10 cellular contexts compared by ENCODE assay signal in the genomic region with DNA sequence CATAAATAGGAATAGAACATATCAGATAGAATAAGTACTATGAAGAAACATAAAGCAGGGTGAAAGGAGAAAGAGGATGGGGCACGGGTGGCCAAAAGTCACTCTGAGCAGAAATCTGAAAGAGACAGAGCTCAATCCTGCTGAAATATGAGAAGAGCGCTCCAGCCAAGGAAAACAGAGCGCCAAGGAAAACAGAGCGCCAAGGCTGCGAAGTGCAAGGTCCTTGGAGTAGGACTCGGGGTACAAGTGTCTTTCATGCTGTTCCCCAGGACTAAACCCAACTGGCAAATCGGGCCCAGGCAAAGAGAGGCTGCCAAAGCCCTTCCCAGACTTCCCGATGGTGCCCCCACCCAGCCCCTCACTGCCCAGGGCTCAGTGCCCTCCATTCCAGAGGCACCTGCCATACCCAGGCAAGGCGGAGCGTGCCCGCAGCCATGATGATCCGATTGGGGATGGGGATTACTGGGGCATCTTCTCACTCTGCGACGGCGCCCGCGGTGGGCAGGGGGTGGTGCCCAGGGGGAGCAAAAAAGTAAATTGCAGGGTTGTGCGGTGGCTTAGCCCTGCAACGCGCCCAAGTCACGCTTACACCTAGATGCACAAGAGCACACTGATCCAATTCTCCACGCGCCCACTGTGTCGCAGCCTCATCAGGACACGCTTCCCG. TPM values are rescaled to one million over a fixed set of nuclear protein-coding genes. Genes with fewer than 3 reads are reported as not detected.
DNase-seq lines count a peak whose midpoint lies in the region; ATAC-seq, FAIRE-seq and TF ChIP-seq lines count a peak whose summit lies in the region.
"Had no signal": no experiment of that assay in that cellular context is flagged by ENCODE, and none has a peak within 500 bp of the region (broad histone marks: within the 10 kb centered on the region; RNA-seq: fewer than 3 reads in every experiment).

No MANE protein-coding gene starts in this region.

- POLR2A ChIA-PET in T-cell (lab: Charles Lee) = no interaction called here

- TF ChIP-seq CTCF in Calu3 (IDR thresholded peaks at IDR 0.05; ENCODE audit: unreplicated experiment) = no peak
- no peak for TF ChIP-seq CTCF in fibroblast of mammary gland (conservative IDR thresholded peaks at IDR 0.05; ENCODE audit: control insufficient read depth, insufficient read depth, low read depth, low read length)

- H3K9me3 Mint-ChIP-seq in Calu3 (ENCODE audit: low read depth, unreplicated experiment) (no peaks in the 10 kb centered on the region), T-cell (no peaks in the 10 kb centered on the region)

- no peak for FAIRE-seq in GM19239 (lab: Jason Lieb, UNC)
- FAIRE-seq: pancreas had no signal

- ATAC-seq in T-cell (replicated peaks in 1 of 4) (no peak), HG02970 (IDR thresholded peaks at IDR 0.05; ENCODE audit: low FRiP score, unreplicated experiment) (no peak)
- ATAC-seq: activated CD4-positive, alpha-beta T cell treated with anti-CD3 and anti-CD28 coated beads for 36 hours had no signal

- peak overlapping the region; percentile 12 for H3K4me3 Mint-ChIP-seq in Calu3 (ENCODE audit: low read depth, unreplicated experiment)
- peak overlapping the region; percentile 51 to 80 (median 72) for H3K4me3 Mint-ChIP-seq in T-cell
- H3K4me3 Mint-ChIP-seq: activated CD4-positive, alpha-beta T cell treated with anti-CD3 and anti-CD28 coated beads for 36 hours had no signal

- H3K27ac Mint-ChIP-seq in Calu3 (ENCODE audit: unreplicated experiment) (no peak overlapping the region), T-cell (no peak overlapping the region)
- H3K27ac Mint-ChIP-seq: activated CD4-positive, alpha-beta T cell treated with anti-CD3 and anti-CD28 coated beads for 36 hours had no signal

- CTCF ChIA-PET in Calu3 (lab: Charles Lee) (interaction anchor here (0.5 to 1.7 kb wide), 2 partner anchors 117 to 156 kb away, joined by 5 to 6 read pairs; partner anchors contain the start of genes ISCA2 and NPC2), T-cell (lab: Charles Lee) (interaction anchor here (0.7 to 1.9 kb wide), 6 partner anchors 8 to 194 kb away, joined by 3 to 39 read pairs (median 11); partner anchors contain the start of gene YLPM1 (in 1 of the 2))

- H3K27me3 Mint-ChIP-seq in Calu3 (ENCODE audit: unreplicated experiment) (no peaks in the 10 kb centered on the region), T-cell (peaks cover 0 to 2% of the 10 kb centered on the region in 2 donors)

- peak overlapping the region; percentile 64 for H3K4me3 ChIP-seq in fibroblast of mammary gland (ENCODE audit: control insufficient read depth, low read depth, low read length)
- H3K4me3 ChIP-seq in skeletal muscle cell (ENCODE audit: low read depth, low read length) = peak overlapping the region; percentile 64
- H3K4me3 ChIP-seq in H7 (ENCODE audit: insufficient read depth, low read depth, low read length) = no peak overlapping the region

- H3K27me3 ChIP-seq in H7 (ENCODE audit: control insufficient read depth, insufficient read depth, low read length) = peaks cover 34% of the 10 kb centered on the region
- H3K27me3 ChIP-seq: pancreas had no signal

- DNase-seq in Calu3 (no peak), T-cell (no peak), fibroblast of mammary gland (ENCODE audit: low read depth) (no peak), skeletal muscle cell (ENCODE audit: low read depth) (no peak), H7 (no peak), GM19239 (ENCODE audit: insufficient read length, low spot score) (no peak)
- DNase-seq: activated CD4-positive, alpha-beta T cell treated with anti-CD3 and anti-CD28 coated beads for 36 hours; NCI-H1436 had no signal

- H3K36me3 Mint-ChIP-seq in Calu3 (ENCODE audit: insufficient read depth, unreplicated experiment) (peaks cover 13% of the 10 kb centered on the region), T-cell (no peaks in the 10 kb centered on the region)

- no TSS peak for BruUV-seq in Calu3 (replicated peaks; lab: Mats Ljungman, UMichigan)

- H3K36me3 ChIP-seq in H7 (replicated peaks; ENCODE audit: control insufficient read depth, insufficient read depth, low read length) = no peaks in the 10 kb centered on the region
- H3K36me3 ChIP-seq: pancreas had no signal

- H3K4me1 Mint-ChIP-seq in Calu3 (ENCODE audit: low read depth, unreplicated experiment) (peaks cover 32% of the 10 kb centered on the region), T-cell (peaks cover 21 to 33% (median 31%) of the 10 kb centered on the region in 3 donors)

- intact Hi-C loops in Calu3 (cut with micrococcal nuclease; ENCODE audit: unreplicated experiment) = loop anchor here (10.0 kb wide), 1 partner anchor 104 kb away; the partner anchor contains the start of genes AREL1 and FCF1

RNA-seq across cellular contexts. Expression of gene LTBP2, which starts 1.7 kb away (rescaled TPM):
- total RNA-seq in Calu3 (2022) (1.3 and 4.3 TPM in 2 replicates), T-cell (1 to 10 TPM in 3 of 5 donors, under 1 TPM in 2; 0.39 to 1.7 (median 1.1) TPM)
- 1.3 and 2.0 TPM in 2 replicates for total RNA-seq in H7 (2014; rRNA removed; shearing (Covaris generic))
